Comparison of ENCODE assay signal across 29 cellular contexts in the genomic region with DNA sequence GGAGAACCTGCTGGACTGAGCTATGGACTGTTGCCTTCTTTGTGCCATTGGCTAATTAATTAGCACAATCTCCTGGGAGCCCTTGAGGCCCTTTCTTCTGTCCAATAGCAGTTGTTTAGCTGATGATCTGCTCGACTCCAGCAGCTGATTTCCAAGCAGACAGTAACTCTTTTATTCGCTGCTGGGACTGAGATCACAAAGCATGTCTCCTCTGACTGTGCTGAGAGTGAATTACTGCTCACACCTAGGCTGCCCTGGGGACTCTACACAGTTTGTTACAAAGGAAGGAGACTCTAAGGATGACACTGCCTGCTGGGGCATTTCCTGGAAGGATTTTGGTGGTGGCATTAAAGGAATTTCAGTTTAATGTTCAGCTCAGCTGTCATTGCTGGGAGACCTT. TPM values are rescaled to one million over a fixed set of nuclear protein-coding genes. Genes with fewer than 3 reads are reported as not detected.
A peak's percentile ranks its signal among the peaks of the same experiment; 100 is the strongest.
DNase-seq lines count a peak whose midpoint lies in the region; ATAC-seq lines count a peak whose summit lies in the region.
"Had no signal": no experiment of that assay in that cellular context is flagged by ENCODE, and none has a peak within 500 bp of the region (broad histone marks: within the 10 kb centered on the region; RNA-seq: fewer than 3 reads in every experiment).

No MANE protein-coding gene starts in this region.

- no peaks in the 10 kb centered on the region for H3K36me3 Mint-ChIP-seq in stimulated activated effector memory CD8-positive, alpha-beta T cell treated with anti-CD3 and anti-CD28 coated beads, Interleukin-12 subunit alpha, Interleukin-12 subunit beta, amount 100 ng/mL, for 72 hours

- peaks cover 45% of the 10 kb centered on the region for H3K4me1 ChIP-seq in mesodermal cell (ENCODE audit: control insufficient read depth, insufficient read depth, low read length, poor library complexity, severe bottlenecking)
- H3K4me1 ChIP-seq: uterus had no signal

- no peak for ATAC-seq in stimulated activated effector memory CD8-positive, alpha-beta T cell treated with anti-CD3 and anti-CD28 coated beads, Interleukin-12 subunit alpha, Interleukin-12 subunit beta, amount 100 ng/mL, for 72 hours
- ATAC-seq: activated naive CD4-positive, alpha-beta T cell treated with anti-CD3 and anti-CD28 coated beads, Interleukin-2, amount 50 U/mL, for 72 hours; gastrocnemius medialis; GM12878; mucosa of descending colon had no signal

- H3K4me1 Mint-ChIP-seq in stimulated activated effector memory CD8-positive, alpha-beta T cell treated with anti-CD3 and anti-CD28 coated beads, Interleukin-12 subunit alpha, Interleukin-12 subunit beta, amount 100 ng/mL, for 72 hours, result peaks cover 30% of the 10 kb centered on the region

- DNase-seq in NCI-H526 treated with DMSO at 0.1 percent for 48 hours (lab: John Stamatoyannopoulos, UW) (peak; percentile 89), caudate nucleus (lab: John Stamatoyannopoulos, UW) (peak in 4 of 61 donors; percentile 3 to 22 (median 10)), NCI-H2227 (lab: John Stamatoyannopoulos, UW; ENCODE audit: unreplicated experiment) (no peak), H4 (ENCODE audit: low spot score) (no peak)
- no peak for DNase-seq in stimulated activated effector memory CD8-positive, alpha-beta T cell treated with anti-CD3 and anti-CD28 coated beads, Interleukin-12 subunit alpha, Interleukin-12 subunit beta, amount 100 ng/mL, for 72 hours (ENCODE audit: low spot score in 2 of 2)
- no peak for DNase-seq in activated T-cell treated with anti-CD3 and anti-CD28 coated beads, Interleukin-2, amount 50 U/mL, for 1 hour
- DNase-seq: activated CD4-positive, alpha-beta memory T cell treated with anti-CD3 and anti-CD28 coated beads for 36 hours; activated CD4-positive, CD25-positive, alpha-beta regulatory T cell treated with anti-CD3 and anti-CD28 coated beads, Interleukin-2, amount 50 U/mL, for 72 hours; activated CD8-positive, alpha-beta memory T cell treated with anti-CD3 and anti-CD28 coated beads, Interleukin-2, amount 50 U/mL, for 4 hours; central memory CD4-positive, alpha-beta T cell; esophagus squamous epithelium; gastrocnemius medialis; GOT3; left ventricle myocardium inferior; mucosa of descending colon; NCI-H1694; NCI-H774; stimulated activated CD4-positive, alpha-beta T cell treated with anti-CD3 and anti-CD28 coated beads, Interleukin-15, amount 100 ng/mL, for 24 hours; stimulated activated naive CD4-positive, alpha-beta T cell treated with Interleukin-2 at 50 U/mL for 16 hours; T-helper 1 cell; uterus had no signal

- no peak overlapping the region for H3K4me3 Mint-ChIP-seq in stimulated activated effector memory CD8-positive, alpha-beta T cell treated with anti-CD3 and anti-CD28 coated beads, Interleukin-12 subunit alpha, Interleukin-12 subunit beta, amount 100 ng/mL, for 72 hours
- H3K4me3 Mint-ChIP-seq: activated CD4-positive, alpha-beta memory T cell treated with anti-CD3 and anti-CD28 coated beads for 36 hours; dendritic cell treated with granulocyte-macrophage colony-stimulating factor and Interleukin-4, amounts not matched to agents 40 ng/mL and 50 ng/mL, for 4 days; nephron had no signal

- H3K27ac Mint-ChIP-seq in stimulated activated effector memory CD8-positive, alpha-beta T cell treated with anti-CD3 and anti-CD28 coated beads, Interleukin-12 subunit alpha, Interleukin-12 subunit beta, amount 100 ng/mL, for 72 hours, result peak overlapping the region; percentile 50
- H3K27ac Mint-ChIP-seq: activated CD4-positive, alpha-beta memory T cell treated with anti-CD3 and anti-CD28 coated beads for 36 hours; activated naive CD4-positive, alpha-beta T cell treated with anti-CD3 and anti-CD28 coated beads, Interleukin-2, amount 50 U/mL, for 72 hours; dendritic cell treated with granulocyte-macrophage colony-stimulating factor and Interleukin-4, amounts not matched to agents 40 ng/mL and 50 ng/mL, for 4 days; nephron had no signal

- peak overlapping the region; percentile 20 for H3K27ac ChIP-seq in caudate nucleus (ENCODE audit: low read depth, low read length)
- H3K27ac ChIP-seq in mesodermal cell (ENCODE audit: low read depth, low read length, severe bottlenecking), result peak overlapping the region; percentile 94
- H3K27ac ChIP-seq: esophagus squamous epithelium, gastrocnemius medialis, left ventricle myocardium inferior, SJSA1, uterus had no signal

- no peaks in the 10 kb centered on the region for H3K9me3 ChIP-seq in mesodermal cell (ENCODE audit: control insufficient read depth, low read length)
- H3K9me3 ChIP-seq: esophagus squamous epithelium, gastrocnemius medialis, left ventricle myocardium inferior, mucosa of descending colon, SJSA1, uterus had no signal

- no peaks in the 10 kb centered on the region for H3K9me3 Mint-ChIP-seq in stimulated activated effector memory CD8-positive, alpha-beta T cell treated with anti-CD3 and anti-CD28 coated beads, Interleukin-12 subunit alpha, Interleukin-12 subunit beta, amount 100 ng/mL, for 72 hours
- H3K9me3 Mint-ChIP-seq: activated CD4-positive, alpha-beta memory T cell treated with anti-CD3 and anti-CD28 coated beads for 36 hours; activated naive CD4-positive, alpha-beta T cell treated with anti-CD3 and anti-CD28 coated beads, Interleukin-2, amount 50 U/mL, for 72 hours; dendritic cell treated with granulocyte-macrophage colony-stimulating factor and Interleukin-4, amounts not matched to agents 40 ng/mL and 50 ng/mL, for 4 days; nephron had no signal

- 62 to 68% methylated on average over 2 of the region's 2 CpGs for WGBS in mesodermal cell (ENCODE audit: insufficient coverage in 2 of 2), 2 experiments

- no peaks in the 10 kb centered on the region for H3K36me3 ChIP-seq in mesodermal cell (ENCODE audit: control insufficient read depth, insufficient read depth, low read length)
- H3K36me3 ChIP-seq: gastrocnemius medialis, left ventricle myocardium inferior, uterus had no signal

- no peak overlapping the region for H3K4me3 ChIP-seq in mesodermal cell (ENCODE audit: extremely low read depth, insufficient read depth, low read length, poor library complexity, severe bottlenecking)
- H3K4me3 ChIP-seq: esophagus squamous epithelium, gastrocnemius medialis, GM12878, left ventricle myocardium inferior, mucosa of descending colon, SJSA1, uterus had no signal

RNA-seq across cellular contexts. Expression of gene CASP7, which starts 31.4 kb away (rescaled TPM):
- 11.1 TPM for polyA plus RNA-seq in mesodermal cell (2013, experiment 1 of 2)
- 12.6 TPM for polyA plus RNA-seq in mesodermal cell (2013, experiment 2 of 2)
- 56.8 and 59.5 TPM in 2 replicates for total RNA-seq in H4 (2014; rRNA removed; shearing (Covaris generic))

RNA-seq across cellular contexts. Expression of gene PLEKHS1, which starts 40.3 kb away (rescaled TPM):
- not detected for polyA plus RNA-seq in mesodermal cell (2013, experiment 1 of 2)
- not detected for polyA plus RNA-seq in mesodermal cell (2013, experiment 2 of 2)
- 0.80 and 1.5 TPM in 2 replicates for total RNA-seq in H4 (2014; rRNA removed; shearing (Covaris generic))
- total RNA-seq: activated CD4-positive, alpha-beta memory T cell treated with anti-CD3 and anti-CD28 coated beads for 36 hours; activated naive CD4-positive, alpha-beta T cell treated with anti-CD3 and anti-CD28 coated beads, Interleukin-2, amount 50 U/mL, for 72 hours; gastrocnemius medialis; GM12878; left ventricle myocardium inferior; LHCN-M2; progenitor cell of endocrine pancreas had no signal

RNA-seq across cellular contexts. Expression of gene NRAP, which starts 47.3 kb away (rescaled TPM):
- not detected for polyA plus RNA-seq in mesodermal cell (2013, experiment 1 of 2)
- polyA plus RNA-seq in mesodermal cell (2013, experiment 2 of 2), result not detected
- 0.02 TPM in 1 of 2 replicates, not detected in the other for total RNA-seq in H4 (2014; rRNA removed; shearing (Covaris generic))
- total RNA-seq: activated CD4-positive, alpha-beta memory T cell treated with anti-CD3 and anti-CD28 coated beads for 36 hours; activated naive CD4-positive, alpha-beta T cell treated with anti-CD3 and anti-CD28 coated beads, Interleukin-2, amount 50 U/mL, for 72 hours; GM12878; LHCN-M2; progenitor cell of endocrine pancreas; SJSA1 had no signal
- polyA plus RNA-seq: GM12878 had no signal
